In genomic region chr3:123161167-123161566, GRCh38 we compare ENCODE assay signal across 29 cellular contexts. TPM values are rescaled to one million over a fixed set of nuclear protein-coding genes. Genes with fewer than 3 reads are reported as not detected.
A peak's percentile ranks its signal among the peaks of the same experiment; 100 is the strongest.
DNase-seq lines count a peak whose midpoint lies in the region; ATAC-seq and TF ChIP-seq lines count a peak whose summit lies in the region.
"Had no signal": no experiment of that assay in that cellular context is flagged by ENCODE, and none has a peak within 500 bp of the region (broad histone marks: within the 10 kb centered on the region; RNA-seq: fewer than 3 reads in every experiment).

No MANE protein-coding gene starts in this region.

- ATAC-seq in activated naive CD4-positive, alpha-beta T cell treated with anti-CD3 and anti-CD28 coated beads, Interleukin-2, amount 50 U/mL, for 72 hours: no peak
- ATAC-seq: left colon, sciatic nerve had no signal

- H3K27ac Mint-ChIP-seq in activated naive CD4-positive, alpha-beta T cell treated with anti-CD3 and anti-CD28 coated beads, Interleukin-2, amount 50 U/mL, for 72 hours: no peak overlapping the region
- H3K27ac Mint-ChIP-seq: activated CD4-positive, alpha-beta memory T cell treated with anti-CD3 and anti-CD28 coated beads for 36 hours; activated T-cell treated with anti-CD3 and anti-CD28 coated beads, Interleukin-2, amount 50 U/mL, for 24 hours; CD4-positive, CD25-positive, alpha-beta regulatory T cell; naive B cell had no signal

- TF ChIP-seq CTCF in 22Rv1 (IDR thresholded peaks at IDR 0.05) (0 out of 2 replicates have a peak, but pooled peaks have one; percentile 27), GM20000 (IDR thresholded peaks at IDR 0.05; ENCODE audit: extremely low read depth, missing control alignments) (no peak), epithelial cell of proximal tubule (conservative IDR thresholded peaks at IDR 0.05; ENCODE audit: low read depth, low read length) (peak; percentile 23)

- H3K36me3 Mint-ChIP-seq in activated naive CD4-positive, alpha-beta T cell treated with anti-CD3 and anti-CD28 coated beads, Interleukin-2, amount 50 U/mL, for 72 hours: peaks cover 37 to 41% of the 10 kb centered on the region in 2 donors

- H3K9me3 Mint-ChIP-seq in activated naive CD4-positive, alpha-beta T cell treated with anti-CD3 and anti-CD28 coated beads, Interleukin-2, amount 50 U/mL, for 72 hours: peaks cover 0 to 5% of the 10 kb centered on the region in 2 donors
- H3K9me3 Mint-ChIP-seq: central memory CD8-positive, alpha-beta T cell had no signal

- no peaks in the 10 kb centered on the region for H3K4me1 ChIP-seq in HAP-1
- H3K4me1 ChIP-seq: SJCRH30 had no signal

- no peaks in the 10 kb centered on the region for H3K27me3 ChIP-seq in HAP-1 (ENCODE audit: low read depth)
- H3K27me3 ChIP-seq: ovary, SJCRH30 had no signal

- no peaks in the 10 kb centered on the region for H3K9me3 ChIP-seq in HAP-1
- H3K9me3 ChIP-seq: ovary had no signal

- H3K4me3 ChIP-seq in epithelial cell of proximal tubule (ENCODE audit: low read depth, low read length) (no peak overlapping the region), HAP-1 (no peak overlapping the region)
- H3K4me3 ChIP-seq: ovary, SJCRH30 had no signal

- H3K27ac ChIP-seq in 22Rv1: no peak overlapping the region
- H3K27ac ChIP-seq: HL-60, ovary, SJCRH30 had no signal

- peaks cover 28% of the 10 kb centered on the region for H3K36me3 ChIP-seq in HAP-1 (replicated peaks)
- H3K36me3 ChIP-seq: ovary had no signal

- peak; percentile 1 for DNase-seq in GM20000 (ENCODE audit: low spot score)
- DNase-seq in SK-MEL-5 (ENCODE audit: low read depth, low spot score): peak; percentile 23
- no peak for DNase-seq in epithelial cell of proximal tubule (ENCODE audit: low read depth)
- DNase-seq in HAP-1 (ENCODE audit: low spot score in 2 of 2): no peak
- no peak for DNase-seq in activated naive CD4-positive, alpha-beta T cell treated with anti-CD3 and anti-CD28 coated beads, Interleukin-2, amount 50 U/mL, for 72 hours (ENCODE audit: low spot score in 2 of 2)
- DNase-seq in SIG-M5 (lab: John Stamatoyannopoulos, UW): no peak
- no peak for DNase-seq in NCI-H510A (lab: John Stamatoyannopoulos, UW)
- DNase-seq: ACHN; activated CD4-positive, alpha-beta memory T cell treated with anti-CD3 and anti-CD28 coated beads for 36 hours; activated naive CD4-positive, alpha-beta T cell treated with Interleukin-2 at 50 U/mL for 16 hours; activated T-cell treated with anti-CD3 and anti-CD28 coated beads, Interleukin-2, amount 50 U/mL, for 24 hours; anterior cingulate cortex; CD4-positive, CD25-positive, alpha-beta regulatory T cell; DMS53; effector CD8-positive, alpha-beta T cell; left colon; mesenchymal stem cell; MM.1S; naive B cell; NCI-H1930; NCI-H226; NCI-H82; ovary; SJCRH30; stimulated activated CD4-positive, alpha-beta T cell treated with anti-CD3 and anti-CD28 coated beads, Interleukin-15, amount 100 ng/mL, for 24 hours had no signal

- in situ Hi-C loops in SK-MEL-5 (cut with HindIII; ENCODE audit: low pct_unique_long_range_greater_than_20kb, low sequenced_read_pairs) (no loop called here), HAP-1 (cut with MboI; ENCODE audit: low sequenced_read_pairs) (no loop called here)

RNA-seq across cellular contexts. Expression of gene SEC22A, which starts 40.6 kb away (rescaled TPM):
- total RNA-seq in SK-MEL-5 (2014; rRNA removed; shearing (Covaris generic)): 34.3 and 42.3 TPM in 2 replicates
- polyA plus RNA-seq in SK-MEL-5 (2015; cell fraction: cytosol; rRNA removed): 15.6 and 21.5 TPM in 2 replicates
- polyA plus RNA-seq in SK-MEL-5 (2015; cell fraction: nucleus; rRNA removed): 18.9 and 24.9 TPM in 2 replicates
- total RNA-seq in epithelial cell of proximal tubule: 29.7 and 35.1 TPM in 2 replicates
- total RNA-seq in activated naive CD4-positive, alpha-beta T cell treated with anti-CD3 and anti-CD28 coated beads, Interleukin-2, amount 50 U/mL, for 72 hours: 10 to 100 TPM; 16.8 to 18.3 TPM

Comparison
In these comparisons a context has a peak if more than half of its experiments do, and no peak if none do; other contexts are left out.
1. DNase-seq: peak in GM20000 (single experiment) and SK-MEL-5 (single experiment); none in epithelial cell of proximal tubule (single experiment), HAP-1 (0 of 2), activated naive CD4-positive, alpha-beta T cell treated with anti-CD3 and anti-CD28 coated beads, Interleukin-2, amount 50 U/mL, for 72 hours (0 of 2), SIG-M5 (single experiment) and NCI-H510A (single experiment).